In genomic region chr11:120098503-120099054, GRCh38 we compare ENCODE assay signal across 19 cellular contexts. TPM values are rescaled to one million over a fixed set of nuclear protein-coding genes. Genes with fewer than 3 reads are reported as not detected.
"Had no signal": no experiment of that assay in that cellular context is flagged by ENCODE, and none has a peak within 500 bp of the region (broad histone marks: within the 10 kb centered on the region; RNA-seq: fewer than 3 reads in every experiment).

No MANE protein-coding gene starts in this region.

- H3K4me3 Mint-ChIP-seq: activated CD4-positive, alpha-beta T cell treated with anti-CD3 and anti-CD28 coated beads, Interleukin-2, amount 10 ng/mL, durations not matched to agents 7 days and 5 days; activated naive CD4-positive, alpha-beta T cell treated with anti-CD3 and anti-CD28 coated beads, Interleukin-2, amount 50 U/mL, for 24 hours had no signal

- H3K36me3 Mint-ChIP-seq: activated naive CD4-positive, alpha-beta T cell treated with anti-CD3 and anti-CD28 coated beads, Interleukin-2, amount 50 U/mL, for 24 hours had no signal

- H3K27me3 Mint-ChIP-seq: activated CD4-positive, alpha-beta T cell treated with anti-CD3 and anti-CD28 coated beads, Interleukin-2, amount 10 ng/mL, durations not matched to agents 7 days and 5 days had no signal

- ATAC-seq: activated CD4-positive, CD25-positive, alpha-beta regulatory T cell treated with anti-CD3 and anti-CD28 coated beads, Interleukin-2, amount 50 U/mL, for 24 hours; gastrocnemius medialis; left lung; right cardiac atrium had no signal

- H3K9me3 Mint-ChIP-seq: activated CD4-positive, alpha-beta T cell treated with anti-CD3 and anti-CD28 coated beads, Interleukin-2, amount 10 ng/mL, durations not matched to agents 7 days and 5 days; activated naive CD4-positive, alpha-beta T cell treated with anti-CD3 and anti-CD28 coated beads, Interleukin-2, amount 50 U/mL, for 24 hours had no signal

- H3K27ac Mint-ChIP-seq: activated CD4-positive, alpha-beta T cell treated with anti-CD3 and anti-CD28 coated beads, Interleukin-2, amount 10 ng/mL, durations not matched to agents 7 days and 5 days; activated naive CD4-positive, alpha-beta T cell treated with anti-CD3 and anti-CD28 coated beads, Interleukin-2, amount 50 U/mL, for 24 hours had no signal

- DNase-seq: activated CD4-positive, alpha-beta T cell treated with anti-CD3 and anti-CD28 coated beads, Interleukin-2, amount 10 ng/mL, durations not matched to agents 7 days and 5 days; activated gamma-delta T cell; cerebellar nuclear complex; cortex of kidney; erythroblast; gastrocnemius medialis; head of caudate nucleus; mammary epithelial cell; right cardiac atrium; stimulated activated CD4-positive, alpha-beta T cell treated with anti-CD3 and anti-CD28 coated beads, Interleukin-15, amount 100 ng/mL, for 24 hours; stimulated activated CD4-positive, alpha-beta T cell treated with anti-CD3 and anti-CD28 coated beads, Interleukin-4, amount 100 ng/mL, for 1 hour; stomach; T1000; trophoblast cell had no signal

- H3K4me1 Mint-ChIP-seq: activated CD4-positive, alpha-beta T cell treated with anti-CD3 and anti-CD28 coated beads, Interleukin-2, amount 10 ng/mL, durations not matched to agents 7 days and 5 days; activated naive CD4-positive, alpha-beta T cell treated with anti-CD3 and anti-CD28 coated beads, Interleukin-2, amount 50 U/mL, for 24 hours had no signal

RNA-seq across cellular contexts. Expression of gene TRIM29, which starts 39.3 kb away (rescaled TPM):
- total RNA-seq: activated CD4-positive, alpha-beta T cell treated with anti-CD3 and anti-CD28 coated beads, Interleukin-2, amount 10 ng/mL, durations not matched to agents 7 days and 5 days; activated CD8-positive, alpha-beta memory T cell treated with anti-CD3 and anti-CD28 coated beads for 36 hours; myocyte had no signal
